10 cellular contexts compared by ENCODE assay signal in genomic region chr17:79027274-79027924, GRCh38. TPM values are rescaled to one million over a fixed set of nuclear protein-coding genes. Genes with fewer than 3 reads are reported as not detected.
DNase-seq lines count a peak whose midpoint lies in the region; ATAC-seq and TF ChIP-seq lines count a peak whose summit lies in the region.
"Had no signal": no experiment of that assay in that cellular context is flagged by ENCODE, and none has a peak within 500 bp of the region (broad histone marks: within the 10 kb centered on the region; RNA-seq: fewer than 3 reads in every experiment).

No MANE protein-coding gene starts in this region.

- peak overlapping the region in 1 of 2 donors; percentile 73 for H3K9ac ChIP-seq in colonic mucosa (ENCODE audit: low read depth in 2 of 2, low read length in 2 of 2)

- no peaks in the 10 kb centered on the region for H3K9me3 ChIP-seq in esophagus squamous epithelium
- no peaks in the 10 kb centered on the region for H3K9me3 ChIP-seq in osteoblast (ENCODE audit: low read depth, low read length)
- no peaks in the 10 kb centered on the region for H3K9me3 ChIP-seq in colonic mucosa

- 28 to 33% methylated on average over 7 of the region's 10 CpGs for WGBS in esophagus squamous epithelium, 2 donors

- H3K4me1 ChIP-seq in esophagus squamous epithelium (peaks cover 35 to 82% (median 41%) of the 10 kb centered on the region in 3 donors), osteoblast (ENCODE audit: insufficient read depth, low read length) (peaks cover 41% of the 10 kb centered on the region), colonic mucosa (peaks cover 31% of the 10 kb centered on the region)

- intact Hi-C loops in esophagus squamous epithelium (cut with DNase I) (no loop called here), colonic mucosa (cut with DNase I) (no loop called here)

- H3K4me3 ChIP-seq in esophagus squamous epithelium, result peak overlapping the region in 2 of 4 donors; percentile 46 to 60
- H3K4me3 ChIP-seq in osteoblast (ENCODE audit: insufficient read depth, low read length), result peak overlapping the region; percentile 53
- no peak overlapping the region for H3K4me3 ChIP-seq in colonic mucosa

- DNase-seq in RPMI7951 (ENCODE audit: low read depth) (peak; percentile 62), esophagus squamous epithelium (lab: John Stamatoyannopoulos, UW) (no peak), osteoblast (ENCODE audit: insufficient read length, low spot score, missing footprints) (peak; percentile 68), colonic mucosa (no peak), hypothalamus (lab: John Stamatoyannopoulos, UW) (no peak)
- no peak for DNase-seq in activated CD4-positive, alpha-beta T cell treated with anti-CD3 and anti-CD28 coated beads for 4 hours
- DNase-seq: effector CD8-positive, alpha-beta T cell; midbrain had no signal

- H3K4me2 ChIP-seq in osteoblast (ENCODE audit: insufficient read depth, low read length), result peak overlapping the region; percentile 80

- no peak for ATAC-seq in GM18498 (IDR thresholded peaks at IDR 0.05; ENCODE audit: unreplicated experiment)

- no peak for TF ChIP-seq POLR2A in esophagus squamous epithelium (IDR thresholded peaks at IDR 0.05)

- H3K27ac ChIP-seq in 22Rv1 (peak overlapping the region; percentile 63), esophagus squamous epithelium (peak overlapping the region; percentile 39 to 80 (median 56)), osteoblast (ENCODE audit: low read depth, low read length) (peak overlapping the region; percentile 46), colonic mucosa (no peak overlapping the region)

- H3K79me2 ChIP-seq in osteoblast (ENCODE audit: insufficient read depth, low read length), result no peaks in the 10 kb centered on the region

- TF ChIP-seq CTCF in 22Rv1 (IDR thresholded peaks at IDR 0.05) (no peak), esophagus squamous epithelium (IDR thresholded peaks at IDR 0.05) (no peak), osteoblast (IDR thresholded peaks at IDR 0.05; ENCODE audit: extremely low read depth, low read depth, low read length) (no peak), colonic mucosa (IDR thresholded peaks at IDR 0.05) (no peak)

- H2AFZ ChIP-seq in osteoblast (ENCODE audit: low read length), result peak overlapping the region; percentile 53

- H3K27me3 ChIP-seq in esophagus squamous epithelium (peaks cover 0 to 81% (median 0%) of the 10 kb centered on the region in 4 donors), osteoblast (ENCODE audit: insufficient read depth, low read length) (peaks cover 41% of the 10 kb centered on the region), colonic mucosa (no peaks in the 10 kb centered on the region)

- H4K20me1 ChIP-seq in osteoblast (ENCODE audit: insufficient read depth, low read length), result no peaks in the 10 kb centered on the region

- H3K36me3 ChIP-seq in esophagus squamous epithelium (no peaks in the 10 kb centered on the region), osteoblast (ENCODE audit: insufficient read depth, low read length) (no peaks in the 10 kb centered on the region), colonic mucosa (no peaks in the 10 kb centered on the region)

RNA-seq across cellular contexts. Expression of gene C1QTNF1, which starts 3.4 kb away (rescaled TPM):
- 31.8 and 45.7 TPM in 2 replicates for total RNA-seq in RPMI7951 (2014; rRNA removed; shearing (Covaris generic))
- total RNA-seq in esophagus squamous epithelium, result 10 to 100 TPM in 2 of 4 donors, 1 to 10 TPM in 2; 2.7 to 20.4 (median 6.8) TPM
- 13.8 and 14.4 TPM in 2 replicates for total RNA-seq in osteoblast
- total RNA-seq in colonic mucosa, result 10 to 100 TPM; 10.4 to 12.1 TPM

RNA-seq across cellular contexts. Expression of gene CANT1, which starts 17.8 kb away (rescaled TPM):
- 39.2 and 43.6 TPM in 2 replicates for total RNA-seq in RPMI7951 (2014; rRNA removed; shearing (Covaris generic))
- 10 to 100 TPM; 36.2 to 58.8 (median 38.3) TPM for total RNA-seq in esophagus squamous epithelium
- 49.2 and 51.3 TPM in 2 replicates for total RNA-seq in osteoblast
- 100 to 1,000 TPM; 247 to 390 TPM for total RNA-seq in colonic mucosa

RNA-seq across cellular contexts. Expression of gene ENGASE, which starts 47.2 kb away (rescaled TPM):
- total RNA-seq in RPMI7951 (2014; rRNA removed; shearing (Covaris generic)), result 3.7 and 4.1 TPM in 2 replicates
- total RNA-seq in esophagus squamous epithelium (10 to 100 TPM in 2 of 4 donors, 1 to 10 TPM in 2; 6.0 to 32.2 (median 9.5) TPM), osteoblast (11.8 and 14.5 TPM in 2 replicates), colonic mucosa (100 to 1,000 TPM in 1 of 2 donors, 10 to 100 TPM in 1; 53.4 to 111 TPM)

RNA-seq across cellular contexts. Expression of gene LGALS3BP, which starts 47.7 kb away (rescaled TPM):
- 524 and 575 TPM in 2 replicates for total RNA-seq in RPMI7951 (2014; rRNA removed; shearing (Covaris generic))
- total RNA-seq in esophagus squamous epithelium, result 100 to 1,000 TPM; 172 to 414 (median 262) TPM
- total RNA-seq in osteoblast, result 388 and 457 TPM in 2 replicates
- total RNA-seq in colonic mucosa, result 100 to 1,000 TPM; 635 to 674 TPM

Comparison
In these comparisons a context has a peak if more than half of its experiments do, and no peak if none do; other contexts are left out.
1. DNase-seq: peak in RPMI7951 (single experiment) and osteoblast (single experiment); none in esophagus squamous epithelium (single experiment), colonic mucosa (single experiment), hypothalamus (0 of 51) and activated CD4-positive, alpha-beta T cell treated with anti-CD3 and anti-CD28 coated beads for 4 hours (0 of 2).